ENCODE assay signal across 26 cellular contexts in the genomic region with DNA sequence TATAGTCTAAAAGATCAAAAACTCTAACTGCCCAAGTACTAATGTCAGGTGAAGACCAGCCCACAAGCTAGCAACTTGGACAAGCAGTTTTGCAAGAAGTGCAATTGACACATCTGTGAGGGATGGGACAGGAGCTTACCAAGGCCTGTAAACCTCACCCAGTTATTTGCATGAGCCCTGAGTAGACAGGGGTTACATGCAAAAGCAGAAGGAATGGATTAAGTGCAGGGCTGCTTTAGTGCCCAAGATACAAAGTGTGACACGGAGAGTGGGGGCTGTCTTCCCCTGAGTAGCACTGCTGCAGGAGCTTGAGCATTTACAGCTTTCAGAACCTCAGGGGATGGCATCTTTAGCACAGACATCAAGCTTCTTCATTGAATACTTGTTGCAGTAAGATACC.
"Had no signal": no experiment of that assay in that cellular context is flagged by ENCODE, and none has a peak within 500 bp of the region (broad histone marks: within the 10 kb centered on the region; RNA-seq: fewer than 3 reads in every experiment).

No MANE protein-coding gene starts in this region.

- H3K27ac Mint-ChIP-seq: activated CD4-positive, alpha-beta memory T cell treated with anti-CD3 and anti-CD28 coated beads for 36 hours; activated CD4-positive, alpha-beta T cell treated with anti-CD3 and anti-CD28 coated beads for 36 hours; activated naive CD4-positive, alpha-beta T cell treated with anti-CD3 and anti-CD28 coated beads, Interleukin-2, amount 10 ng/mL, durations not matched to agents 7 days and 5 days; activated naive CD8-positive, alpha-beta T cell; activated naive CD8-positive, alpha-beta T cell treated with anti-CD3 and anti-CD28 coated beads, Interleukin-2, amount 50 U/mL, for 24 hours; T-helper 17 cell; WTC11 had no signal

- H3K27me3 Mint-ChIP-seq: activated naive CD4-positive, alpha-beta T cell treated with anti-CD3 and anti-CD28 coated beads, Interleukin-2, amount 10 ng/mL, durations not matched to agents 7 days and 5 days had no signal

- H3K4me1 Mint-ChIP-seq: activated CD4-positive, alpha-beta T cell treated with anti-CD3 and anti-CD28 coated beads for 36 hours; activated naive CD4-positive, alpha-beta T cell treated with anti-CD3 and anti-CD28 coated beads, Interleukin-2, amount 10 ng/mL, durations not matched to agents 7 days and 5 days had no signal

- H3K4me3 ChIP-seq: SJSA1 had no signal

- H3K9me3 Mint-ChIP-seq: activated CD4-positive, alpha-beta memory T cell treated with anti-CD3 and anti-CD28 coated beads for 36 hours; activated naive CD4-positive, alpha-beta T cell treated with anti-CD3 and anti-CD28 coated beads, Interleukin-2, amount 10 ng/mL, durations not matched to agents 7 days and 5 days had no signal

- DNase-seq: activated CD4-positive, alpha-beta memory T cell treated with anti-CD3 and anti-CD28 coated beads for 36 hours; activated CD4-positive, alpha-beta T cell treated with anti-CD3 and anti-CD28 coated beads for 36 hours; activated CD4-positive, alpha-beta T cell treated with anti-CD3 and anti-CD28 coated beads, Interleukin-2, amount 50 U/mL, for 1 hour; activated CD8-positive, alpha-beta memory T cell treated with anti-CD3 and anti-CD28 coated beads, Interleukin-2, amount 50 U/mL, for 4 hours; activated effector memory CD4-positive, alpha-beta T cell treated with Interleukin-2 at 50 U/mL for 16 hours; activated naive CD4-positive, alpha-beta T cell treated with anti-CD3 and anti-CD28 coated beads, Interleukin-2, amount 10 ng/mL, durations not matched to agents 7 days and 5 days; activated naive CD8-positive, alpha-beta T cell treated with anti-CD3 and anti-CD28 coated beads, Interleukin-2, amount 50 U/mL, for 24 hours; activated T-cell treated with anti-CD3 and anti-CD28 coated beads for 4 hours; activated T-cell treated with anti-CD3 and anti-CD28 coated beads, Interleukin-2, amount 50 U/mL, for 48 hours; anterior cingulate cortex; brain microvascular endothelial cell; central memory CD4-positive, alpha-beta T cell; NCI-H1105; NCI-H1417 treated with DMSO at 0.1 percent for 48 hours; NCI-H1930; NCI-H2081 treated with DMSO at 0.1 percent for 48 hours; NCI-H226; NCI-H446 treated with DMSO at 0.1 percent for 48 hours; NCI-H748 treated with DMSO at 0.1 percent for 48 hours; SHP77; SK-N-SH; T-helper 17 cell had no signal

- H3K4me2 ChIP-seq: KMS-11, SK-N-SH had no signal

- H3K9me3 ChIP-seq: SJSA1, SK-N-SH had no signal

- H3K36me3 ChIP-seq: brain microvascular endothelial cell, SJSA1 had no signal

- H3K36me3 Mint-ChIP-seq: activated CD4-positive, alpha-beta memory T cell treated with anti-CD3 and anti-CD28 coated beads for 36 hours; activated naive CD4-positive, alpha-beta T cell treated with anti-CD3 and anti-CD28 coated beads, Interleukin-2, amount 10 ng/mL, durations not matched to agents 7 days and 5 days; activated naive CD8-positive, alpha-beta T cell had no signal

- H3K4me1 ChIP-seq: SJSA1 had no signal

- H3K9ac ChIP-seq: KMS-11, SK-N-SH had no signal

- H3K27me3 ChIP-seq: brain microvascular endothelial cell, SJSA1 had no signal

- H3K4me3 Mint-ChIP-seq: activated CD4-positive, alpha-beta memory T cell treated with anti-CD3 and anti-CD28 coated beads for 36 hours; activated CD4-positive, alpha-beta T cell treated with anti-CD3 and anti-CD28 coated beads for 36 hours; activated naive CD4-positive, alpha-beta T cell treated with anti-CD3 and anti-CD28 coated beads, Interleukin-2, amount 10 ng/mL, durations not matched to agents 7 days and 5 days; activated naive CD8-positive, alpha-beta T cell; activated naive CD8-positive, alpha-beta T cell treated with anti-CD3 and anti-CD28 coated beads, Interleukin-2, amount 50 U/mL, for 24 hours; WTC11 had no signal

- H3K27ac ChIP-seq: brain microvascular endothelial cell, KMS-11, SJSA1 had no signal
